12 cellular contexts compared by ENCODE assay signal in the genomic region with DNA sequence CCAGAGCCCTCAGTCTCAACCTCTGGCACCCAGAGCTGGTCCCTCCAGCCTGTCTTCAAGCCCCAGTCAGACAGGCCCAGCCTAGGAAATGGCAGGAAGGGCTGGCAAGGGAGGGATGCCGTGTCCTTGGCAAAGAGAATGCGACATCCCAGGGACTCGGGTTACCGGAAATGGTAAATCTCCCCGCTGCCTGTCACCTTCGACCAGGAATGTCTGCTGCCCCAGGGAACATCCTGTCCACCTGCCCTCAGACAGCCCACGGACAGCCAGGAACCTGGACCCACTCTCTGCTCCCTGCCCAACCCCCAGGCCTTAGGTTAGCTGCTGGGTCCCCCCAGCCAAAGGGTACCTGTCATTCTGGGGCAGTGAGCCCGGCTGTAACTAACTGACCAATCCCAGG. TPM values are rescaled to one million over a fixed set of nuclear protein-coding genes. Genes with fewer than 3 reads are reported as not detected.
DNase-seq lines count a peak whose midpoint lies in the region; ATAC-seq and TF ChIP-seq lines count a peak whose summit lies in the region.
"Had no signal": no experiment of that assay in that cellular context is flagged by ENCODE, and none has a peak within 500 bp of the region (broad histone marks: within the 10 kb centered on the region; RNA-seq: fewer than 3 reads in every experiment).

No MANE protein-coding gene starts in this region.

- peak; percentile 44 for DNase-seq in DMS153 treated with DMSO at 0.1 percent for 48 hours (lab: John Stamatoyannopoulos, UW; ENCODE audit: unreplicated experiment)
- no peak for DNase-seq in DMS153 (lab: John Stamatoyannopoulos, UW)
- DNase-seq in coronary artery (ENCODE audit: low spot score), result no peak
- no peak for DNase-seq in thoracic aorta (ENCODE audit: low spot score)
- no peak for DNase-seq in RPMI8226
- no peak for DNase-seq in A172 (ENCODE audit: low spot score)
- no peak for DNase-seq in EL
- DNase-seq: activated T-cell treated with anti-CD3 and anti-CD28 coated beads, Interleukin-2, amount 50 U/mL, for 4 hours; DMS79; NCI-H146 had no signal

- no peak overlapping the region for H3K4me3 ChIP-seq in coronary artery
- H3K4me3 ChIP-seq in mucosa of rectum (ENCODE audit: low read length in 2 of 2), result no peak overlapping the region
- no peak overlapping the region for H3K4me3 ChIP-seq in thoracic aorta

- H3K4me1 ChIP-seq in mucosa of rectum (ENCODE audit: control insufficient read depth in 2 of 2, insufficient read depth in 2 of 2, low read length in 2 of 2), result peaks cover 40 to 54% of the 10 kb centered on the region in 2 donors
- peaks cover 70 to 91% of the 10 kb centered on the region in 2 donors for H3K4me1 ChIP-seq in thoracic aorta (ENCODE audit: control insufficient read depth in 1 of 2, low read depth in 2 of 2)

- H3K36me3 ChIP-seq in mucosa of rectum (ENCODE audit: control insufficient read depth in 2 of 2, insufficient read depth in 2 of 2, low read length in 2 of 2), result no peaks in the 10 kb centered on the region
- H3K36me3 ChIP-seq in thoracic aorta, result no peaks in the 10 kb centered on the region

- peak overlapping the region; percentile 96 to 98 for H3K27ac ChIP-seq in coronary artery
- peak overlapping the region; percentile 40 to 59 for H3K27ac ChIP-seq in mucosa of rectum (ENCODE audit: low read depth in 2 of 2, low read length in 2 of 2)
- peak overlapping the region; percentile 99 for H3K27ac ChIP-seq in thoracic aorta
- H3K27ac ChIP-seq: 22Rv1 had no signal

- ATAC-seq in thoracic aorta (ENCODE audit: insufficient number of reproducible peaks, low FRiP score, low read depth), result no peak

- H3K27me3 ChIP-seq in mucosa of rectum (ENCODE audit: control insufficient read depth in 2 of 2, insufficient read depth in 2 of 2, low read length in 2 of 2) (no peaks in the 10 kb centered on the region), thoracic aorta (replicated peaks; ENCODE audit: insufficient read depth) (no peaks in the 10 kb centered on the region)

- H3K9me3 ChIP-seq in mucosa of rectum (ENCODE audit: control insufficient read depth in 2 of 2, low read length in 2 of 2) (no peaks in the 10 kb centered on the region), thoracic aorta (no peaks in the 10 kb centered on the region)

- peak overlapping the region in 1 of 2 donors; percentile 20 for H3K9ac ChIP-seq in mucosa of rectum (ENCODE audit: low read depth in 1 of 2, low read length in 2 of 2)

- no peak for TF ChIP-seq CTCF in coronary artery (IDR thresholded peaks at IDR 0.05)
- no peak for TF ChIP-seq CTCF in thoracic aorta (IDR thresholded peaks at IDR 0.05)

RNA-seq across cellular contexts. Expression of a gene that starts 23.9 kb away (rescaled TPM):
- total RNA-seq in thoracic aorta, result 100 to 1,000 TPM; 684 to 846 TPM
- total RNA-seq in A172 (2014; rRNA removed; shearing (Covaris generic)), result 17.9 and 18.3 TPM in 2 replicates

Comparison
In these comparisons a context has a peak if more than half of its experiments do, and no peak if none do; other contexts are left out.
1. RNA of a gene that starts 23.9 kb away (total RNA-seq): 684 to 846 TPM in thoracic aorta; 17.9 to 18.3 TPM in A172; every median in the first group is over 10 times any median in the second.
2. Peak in every context shown above with its lines, with median percentiles within 50 percentile points of each other: H3K27ac ChIP-seq.